In the genomic region with DNA sequence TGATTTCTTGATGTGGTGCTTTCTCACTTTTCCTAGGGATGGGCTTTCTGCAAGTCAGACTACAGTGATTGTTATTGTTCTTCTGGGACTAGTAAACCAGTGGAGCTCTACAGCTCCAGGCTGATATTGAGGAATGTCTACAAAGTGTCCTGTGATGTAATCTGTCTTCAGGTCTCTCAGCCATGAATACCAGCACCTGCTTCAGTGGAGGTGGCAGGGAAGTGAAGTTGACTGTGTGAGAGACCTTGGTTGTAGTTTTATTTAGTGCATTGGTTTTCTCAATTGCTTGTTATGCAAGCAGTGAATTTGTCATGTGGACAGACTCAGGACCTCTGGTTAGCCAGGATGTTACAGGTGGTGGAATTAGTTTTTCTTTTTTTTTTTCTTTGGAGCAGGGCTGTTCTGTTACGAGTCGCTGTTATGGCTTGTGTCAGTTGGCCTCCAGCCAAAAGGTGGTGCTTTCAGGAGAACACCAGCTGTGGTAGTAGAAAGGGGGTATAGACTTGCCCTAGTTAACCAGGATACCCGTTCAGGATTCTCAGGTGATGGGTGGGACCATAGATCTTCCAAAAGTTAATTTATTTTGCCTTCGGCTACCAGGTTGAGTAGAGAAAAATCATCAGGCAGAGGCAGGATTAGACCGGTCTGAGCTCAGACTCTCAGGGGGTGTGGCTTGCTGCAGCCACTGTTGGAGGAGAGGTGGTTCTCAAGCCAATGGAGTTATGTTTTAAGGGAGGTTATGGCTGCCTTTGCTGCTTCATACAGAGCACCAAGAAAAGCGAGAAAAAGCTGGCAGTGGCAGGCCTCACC, we compare ENCODE assay signal across 10 cellular contexts. TPM values are rescaled to one million over a fixed set of nuclear protein-coding genes. Genes with fewer than 3 reads are reported as not detected.
DNase-seq lines count a peak whose midpoint lies in the region; ATAC-seq and TF ChIP-seq lines count a peak whose summit lies in the region.
"Had no signal": no experiment of that assay in that cellular context is flagged by ENCODE, and none has a peak within 500 bp of the region (broad histone marks: within the 10 kb centered on the region; RNA-seq: fewer than 3 reads in every experiment).

No MANE protein-coding gene starts in this region.

- intact Hi-C loops in Right ventricle myocardium inferior (cut with DNase I) (no loop called here), esophagus squamous epithelium (cut with DNase I) (no loop called here), sigmoid colon (cut with DNase I) (no loop called here)

- no peaks in the 10 kb centered on the region for H3K4me1 Mint-ChIP-seq in stimulated activated memory B cell treated with anti-CD40 and anti-IgM and Interleukin-4, amounts not matched to agents 10 μg/mL and 1 μg/mL and 100 μg/mL, for 72 hours

- peak in 1 of 2 donors; percentile 19 for DNase-seq in cardiac muscle cell (ENCODE audit: low read depth in 1 of 2, low spot score in 1 of 2)
- no peak for DNase-seq in Right ventricle myocardium inferior (ENCODE audit: missing footprints)
- DNase-seq in esophagus squamous epithelium (lab: John Stamatoyannopoulos, UW): no peak
- no peak for DNase-seq in sigmoid colon
- no peak for DNase-seq in globus pallidus (ENCODE audit: low spot score)
- DNase-seq: Karpas-422, uterus had no signal

- H3K36me3 ChIP-seq in cardiac muscle cell (no peaks in the 10 kb centered on the region), OCI-LY1 (ENCODE audit: insufficient read depth, low read length) (no peaks in the 10 kb centered on the region), esophagus squamous epithelium (no peaks in the 10 kb centered on the region), sigmoid colon (no peaks in the 10 kb centered on the region)
- H3K36me3 ChIP-seq: uterus had no signal

- H3K4me3 Mint-ChIP-seq in stimulated activated memory B cell treated with anti-CD40 and anti-IgM and Interleukin-4, amounts not matched to agents 10 μg/mL and 1 μg/mL and 100 μg/mL, for 72 hours: no peak overlapping the region

- no peaks in the 10 kb centered on the region for H3K27me3 ChIP-seq in cardiac muscle cell
- no peaks in the 10 kb centered on the region for H3K27me3 ChIP-seq in OCI-LY1 (ENCODE audit: insufficient read depth, low read length)
- no peaks in the 10 kb centered on the region for H3K27me3 ChIP-seq in esophagus squamous epithelium
- H3K27me3 ChIP-seq in sigmoid colon: no peaks in the 10 kb centered on the region
- H3K27me3 ChIP-seq: uterus had no signal

- H3K4me1 ChIP-seq in cardiac muscle cell (ENCODE audit: low read depth): no peaks in the 10 kb centered on the region
- H3K4me1 ChIP-seq in OCI-LY1 (ENCODE audit: insufficient read depth, low read length, severe bottlenecking): peaks cover 8% of the 10 kb centered on the region
- peaks cover 0 to 27% (median 0%) of the 10 kb centered on the region in 3 donors for H3K4me1 ChIP-seq in esophagus squamous epithelium
- no peaks in the 10 kb centered on the region for H3K4me1 ChIP-seq in sigmoid colon
- H3K4me1 ChIP-seq: uterus had no signal

- H3K4me3 ChIP-seq in cardiac muscle cell (no peak overlapping the region), OCI-LY1 (ENCODE audit: low read depth, low read length, poor library complexity, severe bottlenecking) (no peak overlapping the region), esophagus squamous epithelium (no peak overlapping the region), sigmoid colon (no peak overlapping the region)
- H3K4me3 ChIP-seq: uterus had no signal

- H3K9me2 ChIP-seq in OCI-LY1 (ENCODE audit: low read depth, low read length): no peaks in the 10 kb centered on the region

- peaks cover 9% of the 10 kb centered on the region for H3K27me3 Mint-ChIP-seq in stimulated activated memory B cell treated with anti-CD40 and anti-IgM and Interleukin-4, amounts not matched to agents 10 μg/mL and 1 μg/mL and 100 μg/mL, for 72 hours

- peak overlapping the region; percentile 19; the same call in 1 of the 2 replicates for H3K4me2 ChIP-seq in OCI-LY1 (ENCODE audit: low read length)

- H3K9me3 Mint-ChIP-seq in stimulated activated memory B cell treated with anti-CD40 and anti-IgM and Interleukin-4, amounts not matched to agents 10 μg/mL and 1 μg/mL and 100 μg/mL, for 72 hours: peaks cover 5% of the 10 kb centered on the region

- H3K27ac ChIP-seq in cardiac muscle cell (peak overlapping the region; percentile 10), OCI-LY1 (ENCODE audit: low read depth, low read length, poor library complexity, severe bottlenecking) (no peak overlapping the region), esophagus squamous epithelium (peak overlapping the region; percentile 14 to 70 (median 58)), sigmoid colon (peak overlapping the region in 1 of 4 donors; percentile 8)
- H3K27ac ChIP-seq: uterus had no signal

- no peak for TF ChIP-seq EP300 in sigmoid colon (IDR thresholded peaks at IDR 0.05)

- no peak for TF ChIP-seq POLR2A in esophagus squamous epithelium (IDR thresholded peaks at IDR 0.05)
- TF ChIP-seq POLR2A in sigmoid colon (IDR thresholded peaks at IDR 0.05): no peak

- no peaks in the 10 kb centered on the region for H3F3A ChIP-seq in OCI-LY1 (ENCODE audit: insufficient read depth, low read length)

- no peak overlapping the region for H3K27ac Mint-ChIP-seq in stimulated activated memory B cell treated with anti-CD40 and anti-IgM and Interleukin-4, amounts not matched to agents 10 μg/mL and 1 μg/mL and 100 μg/mL, for 72 hours

- H3K79me2 ChIP-seq in OCI-LY1 (ENCODE audit: insufficient read depth, low read length): no peaks in the 10 kb centered on the region

- no peak overlapping the region for H3K9ac ChIP-seq in OCI-LY1 (ENCODE audit: low read length)

- H2AFZ ChIP-seq in OCI-LY1 (ENCODE audit: low read length): no peak overlapping the region

- H4K20me1 ChIP-seq in OCI-LY1 (ENCODE audit: insufficient read depth, low read length): no peaks in the 10 kb centered on the region

- 46 to 50% methylated on average over 1 to 3 of the region's 6 CpGs for WGBS in esophagus squamous epithelium, 2 donors
- WGBS in sigmoid colon, 2 donors: 20 to 61% methylated on average over 6 of the region's 6 CpGs

- TF ChIP-seq CTCF in cardiac muscle cell (IDR thresholded peaks at IDR 0.05; ENCODE audit: low read depth, low read length): no peak
- TF ChIP-seq CTCF in OCI-LY1 (IDR thresholded peaks at IDR 0.05; ENCODE audit: low read length): no peak
- TF ChIP-seq CTCF in esophagus squamous epithelium (IDR thresholded peaks at IDR 0.05): no peak
- no peak for TF ChIP-seq CTCF in sigmoid colon (IDR thresholded peaks at IDR 0.05)

- ATAC-seq in Right ventricle myocardium inferior (no peak), HG02981 (IDR thresholded peaks at IDR 0.05; ENCODE audit: unreplicated experiment) (no peak)
- ATAC-seq in stimulated activated memory B cell treated with anti-CD40 and anti-IgM and Interleukin-4, amounts not matched to agents 10 μg/mL and 1 μg/mL and 100 μg/mL, for 72 hours: no peak

- no peaks in the 10 kb centered on the region for H3K36me3 Mint-ChIP-seq in stimulated activated memory B cell treated with anti-CD40 and anti-IgM and Interleukin-4, amounts not matched to agents 10 μg/mL and 1 μg/mL and 100 μg/mL, for 72 hours

- H3K9me3 ChIP-seq in cardiac muscle cell (ENCODE audit: low read depth) (no peaks in the 10 kb centered on the region), OCI-LY1 (ENCODE audit: low read length) (no peaks in the 10 kb centered on the region), esophagus squamous epithelium (no peaks in the 10 kb centered on the region), sigmoid colon (no peaks in the 10 kb centered on the region)
- H3K9me3 ChIP-seq: uterus had no signal

RNA-seq across cellular contexts. Expression of gene ZNF675, which starts 11.9 kb away (rescaled TPM):
- total RNA-seq in cardiac muscle cell (7.4 and 13.9 TPM in 2 replicates), Right ventricle myocardium inferior (4.4 TPM), esophagus squamous epithelium (10 to 100 TPM in 1 of 4 donors, 1 to 10 TPM in 3; 8.6 to 13.9 (median 9.5) TPM), sigmoid colon (1 to 10 TPM; 5.4 to 8.1 (median 6.7) TPM)
- polyA plus RNA-seq in cardiac muscle cell (7.8 and 11.2 TPM in 2 replicates), sigmoid colon (10 to 100 TPM in 1 of 3 donors, 1 to 10 TPM in 2; 7.0 to 10.8 (median 9.7) TPM)

RNA-seq across cellular contexts. Expression of gene ZNF681, which starts 59.8 kb away (rescaled TPM):
- total RNA-seq in cardiac muscle cell (2.7 and 3.2 TPM in 2 replicates), Right ventricle myocardium inferior (0.22 TPM), esophagus squamous epithelium (1 to 10 TPM; 2.3 to 6.2 (median 2.5) TPM), sigmoid colon (1 to 10 TPM in 1 of 4 donors, under 1 TPM in 3; 0.55 to 1.2 (median 0.70) TPM)
- polyA plus RNA-seq in cardiac muscle cell (1.4 and 3.2 TPM in 2 replicates), sigmoid colon (1 to 10 TPM; 1.2 to 1.4 (median 1.2) TPM)
